ENCODE assay signal across 19 cellular contexts in the genomic region with DNA sequence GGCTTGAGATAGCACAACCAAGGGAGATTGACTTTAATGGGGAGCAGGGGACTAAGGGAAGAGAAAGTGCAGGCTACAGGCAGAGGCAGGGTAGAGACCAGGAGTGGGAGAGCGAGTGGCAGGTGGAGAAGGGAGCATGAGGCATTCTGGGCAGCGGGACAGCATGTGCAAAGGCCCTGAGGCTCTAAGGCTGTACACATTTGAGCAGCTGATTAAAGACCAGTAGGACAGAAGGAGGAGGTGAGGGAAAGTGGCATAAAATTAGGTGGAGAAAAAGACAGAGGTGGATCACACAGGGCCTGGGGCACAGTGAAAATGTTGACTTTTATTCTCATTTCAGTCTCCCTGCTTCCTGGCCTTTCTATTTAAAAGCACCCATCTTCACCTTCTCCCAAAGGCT.
"Had no signal": no experiment of that assay in that cellular context is flagged by ENCODE, and none has a peak within 500 bp of the region (broad histone marks: within the 10 kb centered on the region; RNA-seq: fewer than 3 reads in every experiment).

No MANE protein-coding gene starts in this region.

- H3K27ac ChIP-seq: tibial artery had no signal

- H3K27me3 ChIP-seq: tibial artery had no signal

- ATAC-seq: activated CD8-positive, alpha-beta T cell treated with anti-CD3 and anti-CD28 coated beads for 36 hours; activated T-cell treated with anti-CD3 and anti-CD28 coated beads, Interleukin-2, amount 50 U/mL, for 4 hours; SK-N-SH treated with all-trans-retinoic acid at 6 μM for 48 hours had no signal

- DNase-seq: activated CD4-positive, alpha-beta T cell treated with anti-CD3 and anti-CD28 coated beads, Interleukin-2, amount 10 ng/mL, durations not matched to agents 24 days and 14 days; activated CD8-positive, alpha-beta T cell treated with anti-CD3 and anti-CD28 coated beads for 36 hours; activated naive CD4-positive, alpha-beta T cell treated with anti-CD3 and anti-CD28 coated beads, Interleukin-2, amount 10 ng/mL, durations not matched to agents 7 days and 5 days; activated T-cell treated with anti-CD3 and anti-CD28 coated beads, Interleukin-2, amount 50 U/mL, for 4 hours; aorta; cerebellar nuclear complex; effector CD4-positive, alpha-beta T cell; immature natural killer cell; left cardiac atrium; midbrain; nephron progenitor cell; right cardiac atrium; stimulated activated naive CD4-positive, alpha-beta T cell; T-helper 1 cell; T1000; tibial artery had no signal

- FAIRE-seq: bronchial epithelial cell, urothelium cell line had no signal

- H3K9me3 ChIP-seq: tibial artery had no signal

- H3K36me3 ChIP-seq: tibial artery had no signal

- H3K4me3 ChIP-seq: tibial artery had no signal
